In the genomic region with DNA sequence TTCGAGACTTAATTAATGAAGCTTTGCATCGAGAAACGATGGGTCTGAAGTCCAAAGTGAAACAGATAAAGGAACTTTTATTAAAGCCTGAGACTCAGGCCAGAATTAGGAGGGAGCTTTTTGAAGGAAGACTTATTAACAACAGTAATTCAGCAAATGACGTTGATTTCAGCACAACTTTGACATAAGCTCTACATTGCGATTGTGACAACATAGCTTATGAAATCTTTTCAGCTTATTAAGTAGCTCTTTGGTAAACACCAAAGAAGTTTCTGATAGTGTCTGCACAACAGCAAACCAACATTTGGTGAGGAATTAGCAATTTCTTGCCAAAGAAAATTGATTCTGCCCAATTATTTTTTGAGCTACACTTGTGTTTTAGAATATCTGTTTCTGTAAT, we compare ENCODE assay signal across 18 cellular contexts.
"Had no signal": no experiment of that assay in that cellular context is flagged by ENCODE, and none has a peak within 500 bp of the region (broad histone marks: within the 10 kb centered on the region; RNA-seq: fewer than 3 reads in every experiment).

No MANE protein-coding gene starts in this region.

- H3K9me3 Mint-ChIP-seq: natural killer cell treated with Interleukin-12 subunit alpha and Interleukin-12 subunit beta and Interleukin-15 and Interleukin-18, amount 100 ng/mL, for 72 hours had no signal

- H3K27me3 Mint-ChIP-seq: dendritic cell treated with granulocyte-macrophage colony-stimulating factor and Interleukin-4, amounts not matched to agents 40 ng/mL and 50 ng/mL, for 4 days; natural killer cell treated with Interleukin-12 subunit alpha and Interleukin-12 subunit beta and Interleukin-15 and Interleukin-18, amount 100 ng/mL, for 72 hours; stimulated activated naive CD8-positive, alpha-beta T cell treated with anti-CD3 and anti-CD28 coated beads, Interleukin-15, Interleukin-2, amounts not matched to agents 100 ng/mL and 50 ng/mL, for 24 hours had no signal

- H3K4me1 ChIP-seq: foreskin keratinocyte, prostate gland, suprapubic skin, transverse colon, uterus had no signal

- DNase-seq: activated CD4-positive, alpha-beta T cell treated with anti-CD3 and anti-CD28 coated beads for 1 hour; activated T-cell treated with anti-CD3 and anti-CD28 coated beads, Interleukin-2, amount 50 U/mL, for 1 hour; effector CD8-positive, alpha-beta T cell; foreskin keratinocyte; kidney; left lung; ovary; stimulated activated CD4-positive, alpha-beta T cell treated with anti-CD3 and anti-CD28 coated beads, Interleukin-12 subunit alpha, Interleukin-12 subunit beta, amount 100 ng/mL, for 4 hours; transverse colon; uterus had no signal

- H3K4me3 Mint-ChIP-seq: dendritic cell treated with granulocyte-macrophage colony-stimulating factor and Interleukin-4, amounts not matched to agents 40 ng/mL and 50 ng/mL, for 4 days had no signal

- H3K27me3 ChIP-seq: cardiac muscle cell, foreskin keratinocyte, left lung, neutrophil, ovary, suprapubic skin, transverse colon, uterus had no signal

- ATAC-seq: foreskin keratinocyte had no signal

- FAIRE-seq: kidney, TTC549 had no signal

- H3K9me3 ChIP-seq: left lung, neutrophil, ovary, prostate gland, suprapubic skin, transverse colon, uterus had no signal

- H3K36me3 ChIP-seq: cardiac muscle cell, left lung, neutrophil, ovary, prostate gland, suprapubic skin, transverse colon, uterus had no signal

- H3K4me3 ChIP-seq: cardiac muscle cell, left lung, ovary, prostate gland, suprapubic skin, transverse colon, uterus had no signal

- H3K27ac ChIP-seq: cardiac muscle cell, foreskin keratinocyte, left lung, neutrophil, ovary, prostate gland, suprapubic skin, uterus had no signal
